In the genomic region with DNA sequence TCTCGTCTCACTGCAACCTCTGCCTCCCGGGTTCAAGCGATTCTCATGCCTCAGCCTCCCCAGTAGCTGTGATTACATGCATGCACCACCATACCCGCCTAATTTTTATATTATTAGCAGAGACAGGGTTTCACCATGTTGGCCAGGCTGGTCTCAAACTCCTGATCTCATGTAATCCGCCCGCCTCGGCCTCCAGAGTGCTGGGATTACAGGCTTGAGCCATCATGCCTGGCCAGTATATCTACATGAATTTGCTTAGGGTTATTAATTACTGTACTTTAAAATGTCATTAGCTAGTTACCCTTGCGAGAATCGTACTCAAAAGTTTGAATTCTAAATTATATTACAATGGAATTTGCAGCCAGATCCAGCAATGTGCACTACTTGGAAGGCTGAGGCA, we compare ENCODE assay signal across 23 cellular contexts.
"Had no signal": no experiment of that assay in that cellular context is flagged by ENCODE, and none has a peak within 500 bp of the region (broad histone marks: within the 10 kb centered on the region; RNA-seq: fewer than 3 reads in every experiment).

No MANE protein-coding gene starts in this region.

- FAIRE-seq: TTC549 had no signal

- DNase-seq: activated CD4-positive, alpha-beta T cell treated with anti-CD3 and anti-CD28 coated beads for 48 hours; activated CD4-positive, alpha-beta T cell treated with anti-CD3 and anti-CD28 coated beads, Interleukin-2, amount 50 U/mL, for 48 hours; activated CD8-positive, alpha-beta memory T cell treated with anti-CD3 and anti-CD28 coated beads for 24 hours; activated effector memory CD4-positive, alpha-beta T cell treated with Interleukin-2 at 50 U/mL for 16 hours; activated naive CD4-positive, alpha-beta T cell treated with Interleukin-2 at 50 U/mL for 16 hours; effector CD4-positive, alpha-beta T cell; erythroblast; islet precursor cell; naive thymus-derived CD8-positive, alpha-beta T cell; nucleus accumbens; psoas muscle; stimulated activated CD4-positive, alpha-beta T cell treated with anti-CD3 and anti-CD28 coated beads, Interleukin-2, amount 100 ng/mL, for 24 hours; stimulated activated naive CD4-positive, alpha-beta T cell treated with Interleukin-2 at 50 U/mL for 16 hours; upper lobe of left lung had no signal

- H3K27ac ChIP-seq: hepatocyte, parathyroid adenoma, psoas muscle, upper lobe of left lung, vagina, VCaP had no signal

- H3K9me3 ChIP-seq: ascending aorta, gastroesophageal sphincter, psoas muscle, upper lobe of left lung, vagina had no signal

- H3K27me3 ChIP-seq: ascending aorta, cardiac muscle cell, gastroesophageal sphincter, hepatocyte, upper lobe of left lung, vagina had no signal

- H3K4me2 ChIP-seq: hepatocyte, smooth muscle cell had no signal

- H2AFZ ChIP-seq: hepatocyte, parathyroid adenoma had no signal

- H3K9ac ChIP-seq: parathyroid adenoma had no signal

- H3K4me3 ChIP-seq: ascending aorta, gastroesophageal sphincter, hepatocyte, psoas muscle, smooth muscle cell, upper lobe of left lung, vagina had no signal
